In the genomic region with DNA sequence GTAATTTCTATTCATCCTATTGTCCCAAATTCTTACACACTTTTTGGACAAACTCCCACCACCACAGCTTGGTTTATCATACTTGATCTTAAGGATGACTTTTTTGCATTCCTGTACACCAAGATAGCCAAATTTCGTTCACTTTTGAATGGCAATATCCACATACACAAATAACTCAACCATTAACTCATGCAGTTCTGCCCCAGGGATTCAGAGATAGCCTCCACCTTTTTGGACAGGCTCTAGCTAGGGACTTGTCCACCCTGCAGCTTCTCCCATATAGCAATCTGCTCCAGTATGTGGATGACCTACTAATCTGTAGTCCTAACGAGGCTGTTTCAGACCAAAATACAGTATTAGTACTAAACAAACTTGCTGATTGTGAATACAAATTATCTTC, we compare ENCODE assay signal across 9 cellular contexts.
"Had no signal": no experiment of that assay in that cellular context is flagged by ENCODE, and none has a peak within 500 bp of the region (broad histone marks: within the 10 kb centered on the region; RNA-seq: fewer than 3 reads in every experiment).

No MANE protein-coding gene starts in this region.

- H2AFZ ChIP-seq: GM23248 had no signal

- DNase-seq: GM23248, GOT3, H7, HFFc6, KG1 had no signal

- H3K4me3 ChIP-seq: GM23248, HAP-1 had no signal

- H3K9me3 Mint-ChIP-seq: IgD-negative memory B cell had no signal

- H3K9ac ChIP-seq: GM23248 had no signal

- H3K36me3 ChIP-seq: HAP-1 had no signal

- H3K27ac Mint-ChIP-seq: HFFc6, IgD-negative memory B cell had no signal

- ATAC-seq: HCT116 had no signal

- H3K27ac ChIP-seq: GM23248 had no signal

- FAIRE-seq: HTR-8/SVneo had no signal

- H3K27me3 Mint-ChIP-seq: IgD-negative memory B cell had no signal

- H3K4me3 Mint-ChIP-seq: HFFc6, IgD-negative memory B cell had no signal

- H3K9me3 ChIP-seq: HAP-1 had no signal

- H3K4me1 ChIP-seq: HAP-1 had no signal
